Comparison of ENCODE assay signal across 11 cellular contexts in the genomic region with DNA sequence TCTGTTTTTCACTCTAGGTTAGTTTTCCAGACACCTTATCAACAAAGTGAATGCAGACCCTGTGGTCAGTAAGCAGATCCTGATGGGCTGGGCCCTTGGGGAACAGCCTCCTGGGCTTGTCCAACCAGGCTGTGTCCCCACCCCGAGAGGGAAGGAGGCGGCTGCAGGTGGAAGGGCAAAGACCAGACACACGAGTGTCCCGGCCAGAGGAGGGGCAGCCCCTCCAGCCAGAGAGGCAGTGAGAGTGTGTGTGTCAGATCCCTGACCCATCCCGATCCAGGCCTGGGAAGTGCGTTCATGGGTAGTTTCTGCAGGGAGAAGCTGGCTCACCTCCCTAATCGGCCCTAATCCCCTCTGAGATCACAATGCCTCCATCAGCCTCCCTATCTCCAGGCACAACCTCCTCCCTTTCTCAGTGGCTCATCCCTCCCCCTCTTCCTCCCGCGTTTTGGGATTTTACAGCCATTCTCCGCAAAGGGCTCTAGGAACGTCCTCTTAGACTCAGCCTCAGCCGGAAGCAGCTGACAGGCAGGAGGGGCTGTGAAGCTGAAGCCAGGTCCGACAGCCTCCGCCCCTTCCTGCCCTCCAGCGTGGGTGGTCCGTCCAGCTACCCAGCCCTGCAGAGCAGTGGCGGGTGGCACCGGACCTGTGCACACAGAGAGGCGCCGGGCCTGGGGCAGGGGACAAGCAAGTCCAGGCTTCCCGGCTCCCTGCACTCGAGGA. TPM values are rescaled to one million over a fixed set of nuclear protein-coding genes. Genes with fewer than 3 reads are reported as not detected.
DNase-seq lines count a peak whose midpoint lies in the region; ATAC-seq, FAIRE-seq and TF ChIP-seq lines count a peak whose summit lies in the region.
"Had no signal": no experiment of that assay in that cellular context is flagged by ENCODE, and none has a peak within 500 bp of the region (broad histone marks: within the 10 kb centered on the region; RNA-seq: fewer than 3 reads in every experiment).

No MANE protein-coding gene starts in this region.

- DNase-seq in D721Med (ENCODE audit: insufficient read length, low spot score): peak; percentile 91
- peak; percentile 93 for DNase-seq in WERI-Rb-1
- no peak for DNase-seq in right atrium auricular region (ENCODE audit: low spot score)
- peak; percentile 80 for DNase-seq in neuronal stem cell (ENCODE audit: low spot score)
- DNase-seq in LoVo (ENCODE audit: low spot score): no peak
- no peak for DNase-seq in C1 segment of cervical spinal cord (lab: John Stamatoyannopoulos, UW)
- DNase-seq: cortex of kidney, DMS153, NCI-H526 treated with DMSO at 0.1 percent for 48 hours had no signal

- FAIRE-seq in D721Med (lab: Jason Lieb, UNC): no peak

- peak overlapping the region; percentile 93 for H2AK5ac ChIP-seq in neuronal stem cell (ENCODE audit: low read depth, low read length)

- H3K4me1 ChIP-seq in right atrium auricular region (peaks cover 0 to 91% of the 10 kb centered on the region in 2 donors), neuronal stem cell (ENCODE audit: control insufficient read depth in 2 of 2, insufficient read depth in 1 of 2, low read depth in 1 of 2, low read length in 2 of 2) (peaks cover 21 to 60% of the 10 kb centered on the region in 2 donors)

- no peak for ATAC-seq in GM21619 (IDR thresholded peaks at IDR 0.05; ENCODE audit: unreplicated experiment)
- ATAC-seq in HG03457 (IDR thresholded peaks at IDR 0.05; ENCODE audit: unreplicated experiment): no peak

- no peak for TF ChIP-seq CTCF in D721Med (IDR thresholded peaks at IDR 0.05; ENCODE audit: insufficient read depth, missing control alignments)
- TF ChIP-seq CTCF in WERI-Rb-1 (IDR thresholded peaks at IDR 0.05; ENCODE audit: low read depth, low read length): no peak
- no peak for TF ChIP-seq CTCF in right atrium auricular region (IDR thresholded peaks at IDR 0.05)

- no peak overlapping the region for H3K4ac ChIP-seq in neuronal stem cell (ENCODE audit: low read length)

- no peak overlapping the region for H4K8ac ChIP-seq in neuronal stem cell (ENCODE audit: low read depth, low read length)

- H2BK12ac ChIP-seq in neuronal stem cell (ENCODE audit: low read length): peak overlapping the region; percentile 76

- H2BK5ac ChIP-seq in neuronal stem cell (ENCODE audit: low read length): peak overlapping the region; percentile 46

- H3K18ac ChIP-seq in neuronal stem cell (ENCODE audit: low read length): peak overlapping the region; percentile 93

- H3K27me3 ChIP-seq in WERI-Rb-1 (ENCODE audit: insufficient read depth, low read depth, severe bottlenecking) (no peaks in the 10 kb centered on the region), right atrium auricular region (no peaks in the 10 kb centered on the region), neuronal stem cell (ENCODE audit: control insufficient read depth in 3 of 3, insufficient read depth in 3 of 3, low read depth in 1 of 3, low read length in 3 of 3) (no peaks in the 10 kb centered on the region)

- peak overlapping the region; percentile 53 for H2AFZ ChIP-seq in neuronal stem cell (ENCODE audit: low read length)

- peak overlapping the region; percentile 83 for H3K27ac ChIP-seq in WERI-Rb-1
- peak overlapping the region; percentile 69 to 95 for H3K27ac ChIP-seq in right atrium auricular region
- H3K27ac ChIP-seq in neuronal stem cell (replicated peaks; ENCODE audit: low read length): peak overlapping the region; percentile 92

- H3K36me3 ChIP-seq in WERI-Rb-1 (peaks cover 9% of the 10 kb centered on the region), right atrium auricular region (no peaks in the 10 kb centered on the region), neuronal stem cell (replicated peaks in 1 of 2; ENCODE audit: control insufficient read depth in 2 of 2, insufficient read depth in 2 of 2, low read length in 2 of 2) (peaks cover 2 to 5% of the 10 kb centered on the region in 2 donors)

- peak overlapping the region; percentile 83 for H2BK15ac ChIP-seq in neuronal stem cell (ENCODE audit: low read length)

- peak overlapping the region; percentile 87 for H3K9ac ChIP-seq in neuronal stem cell (ENCODE audit: low read depth, low read length, poor library complexity)

- peak overlapping the region; percentile 90 for H3K23ac ChIP-seq in neuronal stem cell (ENCODE audit: low read depth, low read length, poor library complexity)

- no peak overlapping the region for H4K91ac ChIP-seq in neuronal stem cell (ENCODE audit: low read depth, low read length, poor library complexity)

- peaks cover 29% of the 10 kb centered on the region for H3K79me1 ChIP-seq in neuronal stem cell (ENCODE audit: low read depth, low read length)

- peak overlapping the region; percentile 57 for H3K14ac ChIP-seq in neuronal stem cell (ENCODE audit: low read length)

- H2BK120ac ChIP-seq in neuronal stem cell (ENCODE audit: low read depth, low read length): peak overlapping the region; percentile 24

- H3K4me3 ChIP-seq in WERI-Rb-1 (ENCODE audit: low read depth, low read length) (peak overlapping the region; percentile 7), right atrium auricular region (peak overlapping the region in 1 of 2 donors; percentile 4), neuronal stem cell (ENCODE audit: low read length in 2 of 2) (peak overlapping the region; percentile 8 to 16)

- no CpG with 5 or more reads among the region's 22 CpGs for WGBS in neuronal stem cell (ENCODE audit: extremely low coverage in 2 of 2, insufficient read length in 2 of 2, insufficient replicate concordance in 1 of 2), 2 donors

- H3K4me2 ChIP-seq in neuronal stem cell (ENCODE audit: insufficient read depth, low read length, poor library complexity, severe bottlenecking): peak overlapping the region; percentile 36

- H3K9me3 ChIP-seq in WERI-Rb-1 (ENCODE audit: severe bottlenecking): no peaks in the 10 kb centered on the region
- no peaks in the 10 kb centered on the region for H3K9me3 ChIP-seq in right atrium auricular region
- H3K9me3 ChIP-seq in neuronal stem cell (replicated peaks in 1 of 2; ENCODE audit: control insufficient read depth in 2 of 2, insufficient read depth in 1 of 2, low read depth in 1 of 2, low read length in 2 of 2): no peaks in the 10 kb centered on the region

RNA-seq across cellular contexts. Expression of a gene that starts 9.7 kb away (rescaled TPM):
- 10 to 100 TPM; 28.5 to 42.3 TPM for total RNA-seq in right atrium auricular region
- polyA plus RNA-seq in neuronal stem cell (2013, experiment 1 of 2): 25.7 TPM
- polyA plus RNA-seq in neuronal stem cell (2013, experiment 2 of 2): 25.0 TPM

Comparison
In these comparisons a context has a peak if more than half of its experiments do, and no peak if none do; other contexts are left out.
1. DNase-seq: peak in D721Med (single experiment), WERI-Rb-1 (single experiment) and neuronal stem cell (single experiment); none in right atrium auricular region (single experiment), LoVo (single experiment) and C1 segment of cervical spinal cord (0 of 14).
2. Peak in every context shown above with its lines, with median percentiles within 50 percentile points of each other: H3K27ac ChIP-seq.